Comparison of ENCODE assay signal across 8 cellular contexts in genomic region chr17:29389994-29390855, GRCh38. TPM values are rescaled to one million over a fixed set of nuclear protein-coding genes. Genes with fewer than 3 reads are reported as not detected.
DNase-seq lines count a peak whose midpoint lies in the region; ATAC-seq and TF ChIP-seq lines count a peak whose summit lies in the region.

Gene TAOK1 (plus strand): TSS chr17:29390363. CDS start chr17:29451549, 61,186 bp downstream.

- H3K27ac Mint-ChIP-seq in central memory CD8-positive, alpha-beta T cell (ENCODE audit: low read depth), result peak within 1 kb of the TSS; percentile 94

- peak in 4 of 11 experiments; percentile 16 to 44 (median 36) for TF ChIP-seq CTCF in spleen (IDR thresholded peaks at IDR 0.05 in 8 of 11, conservative IDR thresholded peaks at IDR 0.05 in 3 of 11)

- WGBS in spleen, 5 donors, result 0 to 1% (median 1%) methylated on average over 31 to 82 of the region's 88 CpGs

- H3K36me3 Mint-ChIP-seq in central memory CD8-positive, alpha-beta T cell (ENCODE audit: insufficient read depth), result peaks cover 17% of the 10 kb centered on the region

- H3K4me1 ChIP-seq in spleen, result peaks cover 19 to 55% (median 43%) of the 10 kb centered on the region in 6 donors

- DNase-seq in AG08396 (ENCODE audit: low spot score) (peak; percentile 96), NCI-H460 (ENCODE audit: extremely low read depth, low read depth) (peak; percentile 98), inferior parietal cortex (ENCODE audit: extremely low spot score) (peak; percentile 98), spleen (peak; percentile 100)
- DNase-seq in central memory CD8-positive, alpha-beta T cell (ENCODE audit: low spot score in 2 of 2), result peak; percentile 92 to 95

- no peaks in the 10 kb centered on the region for H3K36me3 ChIP-seq in spleen

- H3K9me3 ChIP-seq in spleen, result no peaks in the 10 kb centered on the region

- intact Hi-C loops in spleen (cut with DNase I; ENCODE audit: low total_unique reads), result no loop called here

- H3K27ac ChIP-seq in spleen, result peak within 1 kb of the TSS; percentile 81 to 99 (median 98)

- peaks cover 45% of the 10 kb centered on the region for H3K4me1 Mint-ChIP-seq in central memory CD8-positive, alpha-beta T cell

- peak within 1 kb of the TSS; percentile 91 for H3K4me3 Mint-ChIP-seq in central memory CD8-positive, alpha-beta T cell

- H3K4me3 ChIP-seq in spleen, result peak within 1 kb of the TSS; percentile 78 to 90 (median 82)

- H3K27me3 Mint-ChIP-seq in central memory CD8-positive, alpha-beta T cell, result no peaks in the 10 kb centered on the region

- peak; percentile 71 for ATAC-seq in GM19025 (IDR thresholded peaks at IDR 0.05; ENCODE audit: low read depth, unreplicated experiment)
- ATAC-seq in HG03342 (IDR thresholded peaks at IDR 0.05; ENCODE audit: unreplicated experiment), result peak; percentile 78
- ATAC-seq in activated CD4-positive, CD25-positive, alpha-beta regulatory T cell treated with anti-CD3 and anti-CD28 coated beads, Interleukin-2, amount 50 U/mL, for 24 hours, result peak; percentile 94 to 95
- peak; percentile 96 for ATAC-seq in central memory CD8-positive, alpha-beta T cell (replicated peaks; ENCODE audit: extremely low read depth, poor library complexity, severe bottlenecking)

- H3K27me3 ChIP-seq in spleen (replicated peaks in 1 of 7), result no peaks in the 10 kb centered on the region

- TF ChIP-seq POLR2A in spleen (IDR thresholded peaks at IDR 0.05), result peak; percentile 57 to 91 (median 85)

- no peaks in the 10 kb centered on the region for H3K9me3 Mint-ChIP-seq in central memory CD8-positive, alpha-beta T cell

RNA-seq across cellular contexts. Expression of gene TAOK1, which starts in this region (rescaled TPM):
- 43.8 and 50.6 TPM in 2 replicates for total RNA-seq in NCI-H460 (2014; rRNA removed; shearing (Covaris generic))
- 26.5 and 26.9 TPM in 2 replicates for polyA plus RNA-seq in NCI-H460 (2014; cell fraction: nucleus; rRNA removed)
- 10 to 100 TPM; 55.1 to 88.5 (median 67.3) TPM for total RNA-seq in spleen
- polyA plus RNA-seq in spleen, result 1 to 10 TPM; 5.1 to 6.2 (median 5.3) TPM

Comparison
In these comparisons a context has a peak if more than half of its experiments do, and no peak if none do; other contexts are left out.
1. Peak in every context shown above with its lines: DNase-seq, ATAC-seq, H3K4me3 ChIP-seq and H3K27ac ChIP-seq.